ENCODE assay signal across 25 cellular contexts in genomic region chr11:9974375-9974774, GRCh38.
DNase-seq lines count a peak whose midpoint lies in the region; ATAC-seq and TF ChIP-seq lines count a peak whose summit lies in the region.
"Had no signal": no experiment of that assay in that cellular context is flagged by ENCODE, and none has a peak within 500 bp of the region (broad histone marks: within the 10 kb centered on the region; RNA-seq: fewer than 3 reads in every experiment).

No MANE protein-coding gene starts in this region.

- H3K4me1 ChIP-seq in Panc1 (ENCODE audit: control insufficient read depth, insufficient read depth, low read length) = 0 out of 2 replicates have a peak, but pooled peaks cover 3% of the 10 kb centered on the region
- H3K4me1 ChIP-seq: SJCRH30 had no signal

- H3K9me3 Mint-ChIP-seq in osteocyte (ENCODE audit: unreplicated experiment) (no peaks in the 10 kb centered on the region), HFFc6 (no peaks in the 10 kb centered on the region)
- no peaks in the 10 kb centered on the region for H3K9me3 Mint-ChIP-seq in activated T-helper 1 cell treated with anti-CD3 and anti-CD28 coated beads, Interleukin-12 subunit alpha, Interleukin-12 subunit beta, Interleukin-2, Interleukin-4 antibody, amounts not matched to agents 30 ng/mL and 10 ng/mL and 1 ng/mL, durations not matched to agents 14 hours and 24 hours and 36 hours
- H3K9me3 Mint-ChIP-seq: CD4-positive, alpha-beta T cell had no signal

- POLR2A ChIA-PET in Panc1 (lab: Charles Lee) = no interaction called here

- no TSS peak for BruUV-seq in Panc1 (replicated peaks; lab: Mats Ljungman, UMichigan)

- H3K27ac Mint-ChIP-seq in osteocyte (ENCODE audit: unreplicated experiment) (peak overlapping the region; percentile 75), HFFc6 (no peak overlapping the region; the same call in 1 of the 2 replicates)
- H3K27ac Mint-ChIP-seq in activated T-helper 1 cell treated with anti-CD3 and anti-CD28 coated beads, Interleukin-12 subunit alpha, Interleukin-12 subunit beta, Interleukin-2, Interleukin-4 antibody, amounts not matched to agents 30 ng/mL and 10 ng/mL and 1 ng/mL, durations not matched to agents 14 hours and 24 hours and 36 hours = no peak overlapping the region
- H3K27ac Mint-ChIP-seq: CD4-positive, alpha-beta T cell had no signal

- in situ Hi-C loops in Panc1 (cut with HindIII; ENCODE audit: low pct_unique_long_range_greater_than_20kb, low sequenced_read_pairs) = no loop called here

- H3K9me3 ChIP-seq in Panc1 (ENCODE audit: control insufficient read depth, insufficient read depth, low read depth, low read length) = no peaks in the 10 kb centered on the region
- H3K9me3 ChIP-seq: BLaER1 treated with 17β-estradiol and CSF1 and Interleukin-3, amounts not matched to agents 10 nM and 100 nM; Caco-2; SJCRH30 had no signal

- peaks cover 41% of the 10 kb centered on the region for H3K4me1 Mint-ChIP-seq in osteocyte (ENCODE audit: unreplicated experiment)
- peaks cover 66% of the 10 kb centered on the region for H3K4me1 Mint-ChIP-seq in HFFc6 (ENCODE audit: low read depth)
- no peaks in the 10 kb centered on the region for H3K4me1 Mint-ChIP-seq in activated T-helper 1 cell treated with anti-CD3 and anti-CD28 coated beads, Interleukin-12 subunit alpha, Interleukin-12 subunit beta, Interleukin-2, Interleukin-4 antibody, amounts not matched to agents 30 ng/mL and 10 ng/mL and 1 ng/mL, durations not matched to agents 14 hours and 24 hours and 36 hours (ENCODE audit: low read depth)

- no peaks in the 10 kb centered on the region for H3K27me3 ChIP-seq in Panc1 (ENCODE audit: control insufficient read depth, insufficient read depth, low read length)
- H3K27me3 ChIP-seq: BLaER1 treated with 17β-estradiol and CSF1 and Interleukin-3, amounts not matched to agents 10 nM and 100 nM; SJCRH30 had no signal

- peaks cover 13% of the 10 kb centered on the region for H3K36me3 Mint-ChIP-seq in osteocyte (ENCODE audit: unreplicated experiment)
- H3K36me3 Mint-ChIP-seq in HFFc6 (ENCODE audit: low read depth) = peaks cover 22% of the 10 kb centered on the region
- no peaks in the 10 kb centered on the region for H3K36me3 Mint-ChIP-seq in activated T-helper 1 cell treated with anti-CD3 and anti-CD28 coated beads, Interleukin-12 subunit alpha, Interleukin-12 subunit beta, Interleukin-2, Interleukin-4 antibody, amounts not matched to agents 30 ng/mL and 10 ng/mL and 1 ng/mL, durations not matched to agents 14 hours and 24 hours and 36 hours (ENCODE audit: low read depth)

- DNase-seq in GM12865 (ENCODE audit: low read depth) = no peak
- no peak for DNase-seq in Panc1 (ENCODE audit: low read depth, low spot score)
- peak; percentile 13 for DNase-seq in cerebellar cortex (ENCODE audit: low spot score)
- no peak for DNase-seq in osteocyte (ENCODE audit: extremely low spot score, unreplicated experiment)
- DNase-seq in HFFc6 = no peak
- no peak for DNase-seq in COLO668 (lab: John Stamatoyannopoulos, UW; ENCODE audit: unreplicated experiment)
- DNase-seq in activated T-helper 1 cell treated with anti-CD3 and anti-CD28 coated beads, Interleukin-12 subunit alpha, Interleukin-12 subunit beta, Interleukin-2, Interleukin-4 antibody, amounts not matched to agents 30 ng/mL and 10 ng/mL and 1 ng/mL, durations not matched to agents 14 hours and 24 hours and 36 hours (ENCODE audit: low spot score) = no peak
- DNase-seq: AML-193; Caco-2; CD4-positive, alpha-beta T cell; Kasumi-1; NCI-H1092 treated with DMSO at 0.1 percent for 48 hours; NCI-H1436; NCI-H187; NCI-H2107; NCI-H446; NCI-H524 treated with DMSO at 0.1 percent for 48 hours; NCI-H82; NK-92 treated with Interleukin-12 subunit alpha and Interleukin-12 subunit beta, amount 100 ng/mL, for 24 hours; SJCRH30 had no signal

- TF ChIP-seq CTCF in GM12865 (IDR thresholded peaks at IDR 0.05; ENCODE audit: insufficient read depth, low read depth, low read length, missing control alignments) (peak; percentile 2), Panc1 (IDR thresholded peaks at IDR 0.05) (no peak), osteocyte (IDR thresholded peaks at IDR 0.05) (no peak), HFFc6 (IDR thresholded peaks at IDR 0.05) (no peak)

- peak overlapping the region; percentile 76 for H3K27ac ChIP-seq in Panc1 (ENCODE audit: low read length)
- H3K27ac ChIP-seq: BLaER1 treated with 17β-estradiol and CSF1 and Interleukin-3, amounts not matched to agents 10 nM and 100 nM; SJCRH30 had no signal

- no peaks in the 10 kb centered on the region for H3K36me3 ChIP-seq in Panc1 (ENCODE audit: control insufficient read depth, insufficient read depth, low read length)

- CTCF ChIA-PET in Panc1 (lab: Charles Lee) = interaction anchor here (0.5 kb wide), 1 partner anchor 141 kb away, joined by 4 read pairs; no protein-coding TSS in a partner anchor

- no peak overlapping the region for H3K4me3 Mint-ChIP-seq in osteocyte (ENCODE audit: unreplicated experiment)
- H3K4me3 Mint-ChIP-seq in HFFc6 = no peak overlapping the region
- H3K4me3 Mint-ChIP-seq in activated T-helper 1 cell treated with anti-CD3 and anti-CD28 coated beads, Interleukin-12 subunit alpha, Interleukin-12 subunit beta, Interleukin-2, Interleukin-4 antibody, amounts not matched to agents 30 ng/mL and 10 ng/mL and 1 ng/mL, durations not matched to agents 14 hours and 24 hours and 36 hours = no peak overlapping the region
- H3K4me3 Mint-ChIP-seq: CD4-positive, alpha-beta T cell had no signal

- intact Hi-C loops in Panc1 (cut with micrococcal nuclease; ENCODE audit: unreplicated experiment) = loop anchor here (5.0 kb wide), 1 partner anchor 217 kb away; no protein-coding TSS in a partner anchor
- intact Hi-C loops in activated T-helper 1 cell treated with anti-CD3 and anti-CD28 coated beads, Interleukin-12 subunit alpha, Interleukin-12 subunit beta, Interleukin-2, Interleukin-4 antibody, amounts not matched to agents 30 ng/mL and 10 ng/mL and 1 ng/mL, durations not matched to agents 14 hours and 24 hours and 36 hours (cut with micrococcal nuclease) = loop anchor here (10.0 kb wide), 1 partner anchor 310 kb away; the partner anchor contains the start of gene SWAP70

- H3K27me3 Mint-ChIP-seq in osteocyte (ENCODE audit: unreplicated experiment) (no peaks in the 10 kb centered on the region), HFFc6 (ENCODE audit: insufficient read depth) (no peaks in the 10 kb centered on the region; the same call in 1 of the 2 replicates)
- peaks cover 5% of the 10 kb centered on the region for H3K27me3 Mint-ChIP-seq in activated T-helper 1 cell treated with anti-CD3 and anti-CD28 coated beads, Interleukin-12 subunit alpha, Interleukin-12 subunit beta, Interleukin-2, Interleukin-4 antibody, amounts not matched to agents 30 ng/mL and 10 ng/mL and 1 ng/mL, durations not matched to agents 14 hours and 24 hours and 36 hours (ENCODE audit: insufficient read depth)
- H3K27me3 Mint-ChIP-seq: CD4-positive, alpha-beta T cell had no signal

- H3K4me3 ChIP-seq in GM12865 (ENCODE audit: low read depth, low read length) (no peak overlapping the region), Panc1 (ENCODE audit: low read depth in 2 of 2, low read length in 2 of 2) (no peak overlapping the region)
- H3K4me3 ChIP-seq: BLaER1 treated with 17β-estradiol and CSF1 and Interleukin-3, amounts not matched to agents 10 nM and 100 nM; GM12878; K562; SJCRH30 had no signal

- no peak for ATAC-seq in Panc1
- ATAC-seq: GM12878, HepG2, K562, Right ventricle myocardium inferior had no signal
